ENCODE assay signal across 10 cellular contexts in the genomic region with DNA sequence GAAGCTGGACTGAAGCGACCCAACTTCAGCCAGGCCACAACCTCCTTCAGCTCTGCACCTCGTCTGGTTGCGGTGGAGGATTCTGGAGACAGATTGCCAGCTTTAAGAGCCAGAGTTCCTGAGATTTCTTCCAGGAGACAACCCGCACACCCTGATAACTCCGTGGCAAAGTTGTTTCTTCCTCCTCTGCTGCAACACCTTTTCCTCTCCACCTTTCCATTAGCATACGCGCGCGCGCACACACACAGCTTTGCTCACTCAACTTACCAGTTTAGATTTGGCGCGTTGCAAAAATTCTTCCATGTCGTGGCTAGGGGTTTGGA. TPM values are rescaled to one million over a fixed set of nuclear protein-coding genes. Genes with fewer than 3 reads are reported as not detected.
A peak's percentile ranks its signal among the peaks of the same experiment; 100 is the strongest.
DNase-seq lines count a peak whose midpoint lies in the region; ATAC-seq and TF ChIP-seq lines count a peak whose summit lies in the region.
"Had no signal": no experiment of that assay in that cellular context is flagged by ENCODE, and none has a peak within 500 bp of the region (broad histone marks: within the 10 kb centered on the region; RNA-seq: fewer than 3 reads in every experiment).

No MANE protein-coding gene starts in this region.

- peak; percentile 10 for ATAC-seq in WTC11
- no peak for ATAC-seq in activated T-cell treated with anti-CD3 and anti-CD28 coated beads, Interleukin-2, amount 50 U/mL, for 72 hours (replicated peaks in 1 of 2)
- ATAC-seq: activated T-helper 17 cell treated with anti-CD3 and anti-CD28 coated beads, Interleukin-2, amount 50 U/mL, for 72 hours had no signal

- CTCF ChIA-PET in WTC11 (lab: Charles Lee) = interaction anchor here (1.9 kb wide), 1 partner anchor 96 kb away, joined by 6 read pairs; no protein-coding TSS in a partner anchor
- CTCF ChIA-PET in GM10248 (lab: Yijun Ruan, JAX) = no interaction called here

- no peak overlapping the region for H2AFZ ChIP-seq in hepatocyte

- POLR2A ChIA-PET in WTC11 (lab: Charles Lee) = interaction anchor here (0.6 kb wide), 1 partner anchor 1459 kb away, joined by 3 read pairs; no protein-coding TSS in a partner anchor
- POLR2A ChIA-PET in GM10248 (lab: Yijun Ruan, JAX) = no interaction called here

- H3K27ac Mint-ChIP-seq in WTC11 = no peak overlapping the region
- H3K27ac Mint-ChIP-seq in activated T-cell treated with anti-CD3 and anti-CD28 coated beads, Interleukin-2, amount 50 U/mL, for 72 hours = no peak overlapping the region
- H3K27ac Mint-ChIP-seq: activated T-helper 17 cell treated with anti-CD3 and anti-CD28 coated beads, Interleukin-2, amount 50 U/mL, for 72 hours had no signal

- DNase-seq in H7 (peak; percentile 51), WTC11 (ENCODE audit: low spot score) (no peak), hepatocyte (ENCODE audit: low spot score) (no peak), skeletal muscle cell (ENCODE audit: low read depth) (no peak), midbrain (lab: John Stamatoyannopoulos, UW) (no peak), GM10248 (ENCODE audit: extremely low spot score) (no peak)
- DNase-seq in activated T-cell treated with anti-CD3 and anti-CD28 coated beads, Interleukin-2, amount 50 U/mL, for 72 hours = no peak
- DNase-seq in activated CD4-positive, alpha-beta T cell treated with anti-CD3 and anti-CD28 coated beads, Interleukin-2, amount 50 U/mL, for 48 hours = no peak

- peak overlapping the region; percentile 83 for H3K4me3 Mint-ChIP-seq in WTC11
- peak overlapping the region in 1 of 2 donors; percentile 8 for H3K4me3 Mint-ChIP-seq in activated T-cell treated with anti-CD3 and anti-CD28 coated beads, Interleukin-2, amount 50 U/mL, for 72 hours
- H3K4me3 Mint-ChIP-seq: activated T-helper 17 cell treated with anti-CD3 and anti-CD28 coated beads, Interleukin-2, amount 50 U/mL, for 72 hours had no signal

- H4K20me1 ChIP-seq in hepatocyte (ENCODE audit: insufficient read depth, poor library complexity, severe bottlenecking) = no peaks in the 10 kb centered on the region

- H3K36me3 ChIP-seq in H7 (replicated peaks; ENCODE audit: control insufficient read depth, insufficient read depth, low read length) (no peaks in the 10 kb centered on the region), hepatocyte (replicated peaks; ENCODE audit: insufficient read depth, low read depth) (no peaks in the 10 kb centered on the region)

- peaks cover 37% of the 10 kb centered on the region for H3K4me1 Mint-ChIP-seq in WTC11
- H3K4me1 Mint-ChIP-seq in activated T-cell treated with anti-CD3 and anti-CD28 coated beads, Interleukin-2, amount 50 U/mL, for 72 hours (ENCODE audit: low read depth) = no peaks in the 10 kb centered on the region
- H3K4me1 Mint-ChIP-seq: activated T-helper 17 cell treated with anti-CD3 and anti-CD28 coated beads, Interleukin-2, amount 50 U/mL, for 72 hours had no signal

- H3K4me1 ChIP-seq in hepatocyte (ENCODE audit: insufficient read depth) = peaks cover 13% of the 10 kb centered on the region

- WGBS in hepatocyte (ENCODE audit: low lambda C conversion rate, missing lambda C conversion rate) = 4% methylated on average over 13 of the region's 13 CpGs

- no peak overlapping the region for H3K27ac ChIP-seq in hepatocyte
- H3K27ac ChIP-seq: KMS-11 had no signal

- H3K4me3 ChIP-seq in H7 (ENCODE audit: insufficient read depth, low read depth, low read length) = peak overlapping the region; percentile 63
- peak overlapping the region; percentile 24 for H3K4me3 ChIP-seq in hepatocyte
- peak overlapping the region; percentile 72 for H3K4me3 ChIP-seq in skeletal muscle cell (ENCODE audit: low read depth, low read length)

- H3K79me2 ChIP-seq in hepatocyte = no peaks in the 10 kb centered on the region

- H3K9me3 Mint-ChIP-seq in WTC11 = no peaks in the 10 kb centered on the region
- no peaks in the 10 kb centered on the region for H3K9me3 Mint-ChIP-seq in activated T-cell treated with anti-CD3 and anti-CD28 coated beads, Interleukin-2, amount 50 U/mL, for 72 hours
- H3K9me3 Mint-ChIP-seq: activated T-helper 17 cell treated with anti-CD3 and anti-CD28 coated beads, Interleukin-2, amount 50 U/mL, for 72 hours had no signal

- peaks cover 28% of the 10 kb centered on the region for H3K27me3 ChIP-seq in H7 (ENCODE audit: control insufficient read depth, insufficient read depth, low read length)
- peaks cover 89% of the 10 kb centered on the region for H3K27me3 ChIP-seq in hepatocyte

- no peaks in the 10 kb centered on the region for H3K36me3 Mint-ChIP-seq in WTC11
- H3K36me3 Mint-ChIP-seq in activated T-cell treated with anti-CD3 and anti-CD28 coated beads, Interleukin-2, amount 50 U/mL, for 72 hours (ENCODE audit: insufficient read depth in 2 of 2) = no peaks in the 10 kb centered on the region

- no peaks in the 10 kb centered on the region for H3K9me2 ChIP-seq in hepatocyte (replicated peaks; ENCODE audit: insufficient read depth)

- TF ChIP-seq CTCF in WTC11 (IDR thresholded peaks at IDR 0.05) (no peak), hepatocyte (IDR thresholded peaks at IDR 0.05; ENCODE audit: poor library complexity) (no peak), GM10248 (IDR thresholded peaks at IDR 0.05; ENCODE audit: control extremely low read depth, extremely low read depth, low read depth, missing control alignments) (no peak)

- H3K4me2 ChIP-seq in hepatocyte = peak overlapping the region; percentile 90
- H3K4me2 ChIP-seq: KMS-11 had no signal

- H3K9me3 ChIP-seq in hepatocyte (ENCODE audit: low read depth) = no peaks in the 10 kb centered on the region

- peaks cover 48% of the 10 kb centered on the region for H3K27me3 Mint-ChIP-seq in WTC11 (ENCODE audit: low read depth)
- H3K27me3 Mint-ChIP-seq in activated T-cell treated with anti-CD3 and anti-CD28 coated beads, Interleukin-2, amount 50 U/mL, for 72 hours (ENCODE audit: low read depth) = peaks cover 70% of the 10 kb centered on the region

TF ChIP-seq in WTC11, 78 proteins besides CTCF, POLR2A, EP300 and RAD21 (continues in another document):
- TF ChIP-seq ZNF317 (CRISPR knock-in tag; IDR thresholded peaks at IDR 0.05; ENCODE audit: borderline replicate concordance, low read depth) (no peak), NR3C1 (CRISPR knock-in tag; conservative IDR thresholded peaks at IDR 0.05; ENCODE audit: low read depth) (no peak), NFE2L1 (CRISPR knock-in tag; IDR thresholded peaks at IDR 0.05) (no peak), ZNF138 (CRISPR knock-in tag; conservative IDR thresholded peaks at IDR 0.05) (no peak), FOXJ3 (CRISPR knock-in tag; IDR thresholded peaks at IDR 0.05; ENCODE audit: borderline replicate concordance) (no peak)
- TF ChIP-seq, protein P1, sequence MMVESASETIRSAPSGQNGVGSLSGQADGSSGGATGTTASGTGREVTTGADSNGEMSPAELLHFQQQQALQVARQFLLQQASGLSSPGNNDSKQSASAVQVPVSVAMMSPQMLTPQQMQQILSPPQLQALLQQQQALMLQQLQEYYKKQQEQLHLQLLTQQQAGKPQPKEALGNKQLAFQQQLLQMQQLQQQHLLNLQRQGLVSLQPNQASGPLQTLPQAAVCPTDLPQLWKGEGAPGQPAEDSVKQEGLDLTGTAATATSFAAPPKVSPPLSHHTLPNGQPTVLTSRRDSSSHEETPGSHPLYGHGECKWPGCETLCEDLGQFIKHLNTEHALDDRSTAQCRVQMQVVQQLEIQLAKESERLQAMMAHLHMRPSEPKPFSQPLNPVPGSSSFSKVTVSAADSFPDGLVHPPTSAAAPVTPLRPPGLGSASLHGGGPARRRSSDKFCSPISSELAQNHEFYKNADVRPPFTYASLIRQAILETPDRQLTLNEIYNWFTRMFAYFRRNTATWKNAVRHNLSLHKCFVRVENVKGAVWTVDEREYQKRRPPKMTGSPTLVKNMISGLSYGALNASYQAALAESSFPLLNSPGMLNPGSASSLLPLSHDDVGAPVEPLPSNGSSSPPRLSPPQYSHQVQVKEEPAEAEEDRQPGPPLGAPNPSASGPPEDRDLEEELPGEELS (CRISPR knock-in tag; IDR thresholded peaks at IDR 0.05) = no peak
- TF ChIP-seq, protein P2, sequence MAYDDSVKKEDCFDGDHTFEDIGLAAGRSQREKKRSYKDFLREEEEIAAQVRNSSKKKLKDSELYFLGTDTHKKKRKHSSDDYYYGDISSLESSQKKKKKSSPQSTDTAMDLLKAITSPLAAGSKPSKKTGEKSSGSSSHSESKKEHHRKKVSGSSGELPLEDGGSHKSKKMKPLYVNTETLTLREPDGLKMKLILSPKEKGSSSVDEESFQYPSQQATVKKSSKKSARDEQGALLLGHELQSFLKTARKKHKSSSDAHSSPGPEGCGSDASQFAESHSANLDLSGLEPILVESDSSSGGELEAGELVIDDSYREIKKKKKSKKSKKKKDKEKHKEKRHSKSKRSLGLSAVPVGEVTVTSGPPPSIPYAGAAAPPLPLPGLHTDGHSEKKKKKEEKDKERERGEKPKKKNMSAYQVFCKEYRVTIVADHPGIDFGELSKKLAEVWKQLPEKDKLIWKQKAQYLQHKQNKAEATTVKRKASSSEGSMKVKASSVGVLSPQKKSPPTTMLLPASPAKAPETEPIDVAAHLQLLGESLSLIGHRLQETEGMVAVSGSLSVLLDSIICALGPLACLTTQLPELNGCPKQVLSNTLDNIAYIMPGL (CRISPR knock-in tag; IDR thresholded peaks at IDR 0.05) = no peak
- TF ChIP-seq, protein P3, sequence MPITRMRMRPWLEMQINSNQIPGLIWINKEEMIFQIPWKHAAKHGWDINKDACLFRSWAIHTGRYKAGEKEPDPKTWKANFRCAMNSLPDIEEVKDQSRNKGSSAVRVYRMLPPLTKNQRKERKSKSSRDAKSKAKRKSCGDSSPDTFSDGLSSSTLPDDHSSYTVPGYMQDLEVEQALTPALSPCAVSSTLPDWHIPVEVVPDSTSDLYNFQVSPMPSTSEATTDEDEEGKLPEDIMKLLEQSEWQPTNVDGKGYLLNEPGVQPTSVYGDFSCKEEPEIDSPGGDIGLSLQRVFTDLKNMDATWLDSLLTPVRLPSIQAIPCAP (CRISPR knock-in tag; IDR thresholded peaks at IDR 0.05) = no peak
- TF ChIP-seq, protein P4, sequence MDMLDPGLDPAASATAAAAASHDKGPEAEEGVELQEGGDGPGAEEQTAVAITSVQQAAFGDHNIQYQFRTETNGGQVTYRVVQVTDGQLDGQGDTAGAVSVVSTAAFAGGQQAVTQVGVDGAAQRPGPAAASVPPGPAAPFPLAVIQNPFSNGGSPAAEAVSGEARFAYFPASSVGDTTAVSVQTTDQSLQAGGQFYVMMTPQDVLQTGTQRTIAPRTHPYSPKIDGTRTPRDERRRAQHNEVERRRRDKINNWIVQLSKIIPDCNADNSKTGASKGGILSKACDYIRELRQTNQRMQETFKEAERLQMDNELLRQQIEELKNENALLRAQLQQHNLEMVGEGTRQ (CRISPR knock-in tag; IDR thresholded peaks at IDR 0.05) = no peak

RNA-seq across cellular contexts. Expression of gene PRUNE2, which starts 0.3 kb away (rescaled TPM):
- total RNA-seq in H7 (2014; rRNA removed; shearing (Covaris generic)) = 1.7 and 3.3 TPM in 2 replicates
- total RNA-seq in WTC11 (2021) = 9.3 to 13.1 TPM (median 9.6 TPM) in 3 replicates
- total RNA-seq in hepatocyte = 4.1 and 8.8 TPM in 2 replicates
- polyA plus RNA-seq in hepatocyte = 0.46 and 3.4 TPM in 2 replicates
- total RNA-seq in activated T-cell treated with anti-CD3 and anti-CD28 coated beads, Interleukin-2, amount 50 U/mL, for 72 hours = 1 to 10 TPM in 1 of 2 donors, under 1 TPM in 1; 0.69 to 1.5 TPM
